Comparison of ENCODE assay signal across 14 cellular contexts in genomic region chr3:13049400-13049799, GRCh38. TPM values are rescaled to one million over a fixed set of nuclear protein-coding genes. Genes with fewer than 3 reads are reported as not detected.
DNase-seq lines count a peak whose midpoint lies in the region; ATAC-seq and TF ChIP-seq lines count a peak whose summit lies in the region.
"Had no signal": no experiment of that assay in that cellular context is flagged by ENCODE, and none has a peak within 500 bp of the region (broad histone marks: within the 10 kb centered on the region; RNA-seq: fewer than 3 reads in every experiment).

No MANE protein-coding gene starts in this region.

- CTCF ChIA-PET in SK-N-SH (lab: Yijun Ruan, JAX) = interaction anchor here (1.2 to 1.4 kb wide), 2 partner anchors 29 to 43 kb away, joined by 3 read pairs; no protein-coding TSS in a partner anchor

- TF ChIP-seq CTCF in SK-N-SH (IDR thresholded peaks at IDR 0.05) = no peak

- H3K27me3 Mint-ChIP-seq in activated T-helper 17 cell treated with anti-CD3 and anti-CD28 coated beads, Interleukin-2, amount 50 U/mL, for 72 hours = no peaks in the 10 kb centered on the region
- no peaks in the 10 kb centered on the region for H3K27me3 Mint-ChIP-seq in naive B cell
- no peaks in the 10 kb centered on the region for H3K27me3 Mint-ChIP-seq in stimulated activated naive B cell treated with anti-CD40 and anti-IgM and Interleukin-4, amounts not matched to agents 10 μg/mL and 1 μg/mL and 100 μg/mL, for 72 hours

- H3K36me3 Mint-ChIP-seq in activated T-helper 17 cell treated with anti-CD3 and anti-CD28 coated beads, Interleukin-2, amount 50 U/mL, for 72 hours (ENCODE audit: low read depth) = no peaks in the 10 kb centered on the region
- H3K36me3 Mint-ChIP-seq in naive B cell = peaks cover 0 to 6% of the 10 kb centered on the region in 2 donors
- H3K36me3 Mint-ChIP-seq in stimulated activated naive B cell treated with anti-CD40 and anti-IgM and Interleukin-4, amounts not matched to agents 10 μg/mL and 1 μg/mL and 100 μg/mL, for 72 hours = peaks cover 4 to 12% of the 10 kb centered on the region in 2 donors
- H3K36me3 Mint-ChIP-seq: CD4-positive, alpha-beta memory T cell had no signal

- H3K4me1 Mint-ChIP-seq in activated T-helper 17 cell treated with anti-CD3 and anti-CD28 coated beads, Interleukin-2, amount 50 U/mL, for 72 hours = peaks cover 5% of the 10 kb centered on the region
- H3K4me1 Mint-ChIP-seq in naive B cell = peaks cover 70 to 94% (median 86%) of the 10 kb centered on the region in 3 donors
- H3K4me1 Mint-ChIP-seq in stimulated activated naive B cell treated with anti-CD40 and anti-IgM and Interleukin-4, amounts not matched to agents 10 μg/mL and 1 μg/mL and 100 μg/mL, for 72 hours = peaks cover 68 to 90% of the 10 kb centered on the region in 2 donors

- TF ChIP-seq EP300 in SK-N-SH (IDR thresholded peaks at IDR 0.05; ENCODE audit: borderline replicate concordance in 1 of 2, low read depth in 1 of 2, low read length in 1 of 2) = no peak

- H3K4me1 ChIP-seq in SK-N-SH (ENCODE audit: control insufficient read depth in 1 of 2, insufficient read depth in 2 of 2, low read depth in 1 of 2, low read length in 1 of 2) = peaks cover 0 to 44% of the 10 kb centered on the region in 2 experiments; a peak in 1 of 4 replicates

- no peak overlapping the region for H3K4me3 ChIP-seq in SK-N-SH (ENCODE audit: low read depth in 2 of 2, low read length in 1 of 2)
- H3K4me3 ChIP-seq: GM23248 had no signal

- no peak for TF ChIP-seq RAD21 in SK-N-SH (IDR thresholded peaks at IDR 0.05; ENCODE audit: low read length)

- no peaks in the 10 kb centered on the region for H3K9me3 Mint-ChIP-seq in activated T-helper 17 cell treated with anti-CD3 and anti-CD28 coated beads, Interleukin-2, amount 50 U/mL, for 72 hours
- H3K9me3 Mint-ChIP-seq in naive B cell = no peaks in the 10 kb centered on the region
- no peaks in the 10 kb centered on the region for H3K9me3 Mint-ChIP-seq in stimulated activated naive B cell treated with anti-CD40 and anti-IgM and Interleukin-4, amounts not matched to agents 10 μg/mL and 1 μg/mL and 100 μg/mL, for 72 hours
- H3K9me3 Mint-ChIP-seq: CD4-positive, alpha-beta memory T cell had no signal

- H3K9me2 ChIP-seq in SK-N-SH = no peaks in the 10 kb centered on the region

- H3K4me2 ChIP-seq in SK-N-SH = no peak overlapping the region

- H3K36me3 ChIP-seq in SK-N-SH (replicated peaks in 1 of 2; ENCODE audit: control insufficient read depth in 1 of 2, insufficient read depth in 2 of 2, low read length in 1 of 2) = no peaks in the 10 kb centered on the region

- no peaks in the 10 kb centered on the region for H3K27me3 ChIP-seq in SK-N-SH (ENCODE audit: insufficient read depth)

- no peak for ATAC-seq in SK-N-SH treated with all-trans-retinoic acid at 6 μM for 48 hours
- no peak for ATAC-seq in activated T-helper 17 cell treated with anti-CD3 and anti-CD28 coated beads, Interleukin-2, amount 50 U/mL, for 72 hours (replicated peaks)
- no peak for ATAC-seq in naive B cell (ENCODE audit: low read depth in 2 of 2)
- no peak for ATAC-seq in stimulated activated naive B cell treated with anti-CD40 and anti-IgM and Interleukin-4, amounts not matched to agents 10 μg/mL and 1 μg/mL and 100 μg/mL, for 72 hours (replicated peaks)
- ATAC-seq in GM18511 (IDR thresholded peaks at IDR 0.05; ENCODE audit: unreplicated experiment) = no peak
- ATAC-seq in GM21619 (IDR thresholded peaks at IDR 0.05; ENCODE audit: unreplicated experiment) = no peak

- H3K4me3 Mint-ChIP-seq in activated T-helper 17 cell treated with anti-CD3 and anti-CD28 coated beads, Interleukin-2, amount 50 U/mL, for 72 hours = no peak overlapping the region
- peak overlapping the region in 5 of 8 donors; percentile 9 to 76 (median 60) for H3K4me3 Mint-ChIP-seq in naive B cell
- H3K4me3 Mint-ChIP-seq in stimulated activated naive B cell treated with anti-CD40 and anti-IgM and Interleukin-4, amounts not matched to agents 10 μg/mL and 1 μg/mL and 100 μg/mL, for 72 hours = no peak overlapping the region
- H3K4me3 Mint-ChIP-seq: CD4-positive, alpha-beta memory T cell had no signal

- no peaks in the 10 kb centered on the region for H3F3A ChIP-seq in SK-N-SH (replicated peaks; ENCODE audit: insufficient read depth)

- no peak for DNase-seq in SK-N-SH
- DNase-seq in naive B cell = no peak
- no peak for DNase-seq in stimulated activated naive B cell treated with anti-CD40 and anti-IgM and Interleukin-4, amounts not matched to agents 10 μg/mL and 1 μg/mL and 100 μg/mL, for 72 hours
- no peak for DNase-seq in stimulated activated naive CD4-positive, alpha-beta T cell treated with Interleukin-2 at 50 U/mL for 16 hours (lab: John Stamatoyannopoulos, UW)
- DNase-seq: CD4-positive, alpha-beta memory T cell; DMS79 treated with DMSO at 0.1 percent for 48 hours; GDM1; GM23248; H7 had no signal

- H3K27ac ChIP-seq in SK-N-SH (ENCODE audit: low read depth in 2 of 2, low read length in 1 of 2) = no peak overlapping the region
- H3K27ac ChIP-seq: 22Rv1, GM23248 had no signal

- H2AFZ ChIP-seq in SK-N-SH (ENCODE audit: low read depth) = no peak overlapping the region
- H2AFZ ChIP-seq: GM23248 had no signal

- H3K79me2 ChIP-seq in SK-N-SH (ENCODE audit: insufficient read depth) = no peaks in the 10 kb centered on the region

- H3K9me3 ChIP-seq in SK-N-SH = no peaks in the 10 kb centered on the region

- peak overlapping the region; percentile 2 for H3K27ac Mint-ChIP-seq in activated T-helper 17 cell treated with anti-CD3 and anti-CD28 coated beads, Interleukin-2, amount 50 U/mL, for 72 hours
- peak overlapping the region in 4 of 6 donors; percentile 72 to 93 (median 84) for H3K27ac Mint-ChIP-seq in naive B cell
- H3K27ac Mint-ChIP-seq in stimulated activated naive B cell treated with anti-CD40 and anti-IgM and Interleukin-4, amounts not matched to agents 10 μg/mL and 1 μg/mL and 100 μg/mL, for 72 hours = peak overlapping the region; percentile 85

- no peak overlapping the region for H3K9ac ChIP-seq in SK-N-SH
- H3K9ac ChIP-seq: GM23248 had no signal

- no peaks in the 10 kb centered on the region for H4K20me1 ChIP-seq in SK-N-SH (ENCODE audit: insufficient read depth)

- 81% methylated on average over 6 of the region's 6 CpGs for WGBS in SK-N-SH (ENCODE audit: low lambda C conversion rate)

- POLR2A ChIA-PET in SK-N-SH (lab: Yijun Ruan, JAX) = interaction anchor here (0.6 kb wide), 1 partner anchor 537 kb away, joined by 3 read pairs; no protein-coding TSS in a partner anchor

TF ChIP-seq in SK-N-SH treated with all-trans-retinoic acid at 6 μM for 48 hours, 23 proteins besides CTCF, POLR2A, EP300 and RAD21 (continues in another document):
- TF ChIP-seq POU6F1 (CRISPR knock-in tag; IDR thresholded peaks at IDR 0.05; ENCODE audit: borderline replicate concordance, low read depth) (no peak), BACH2 (CRISPR knock-in tag; IDR thresholded peaks at IDR 0.05; ENCODE audit: borderline replicate concordance) (no peak), ZFP3 (CRISPR knock-in tag; IDR thresholded peaks at IDR 0.05) (peak; percentile 85), GLIS3 (CRISPR knock-in tag; IDR thresholded peaks at IDR 0.05) (no peak), TOX (CRISPR knock-in tag; IDR thresholded peaks at IDR 0.05; ENCODE audit: borderline replicate concordance) (no peak), ARNTL (CRISPR knock-in tag; IDR thresholded peaks at IDR 0.05; ENCODE audit: borderline replicate concordance, low read depth) (no peak)

TF ChIP-seq in SK-N-SH, 30 proteins besides CTCF, POLR2A, EP300 and RAD21:
- TF ChIP-seq PBX3 (IDR thresholded peaks at IDR 0.05) (no peak), ZBTB33 (IDR thresholded peaks at IDR 0.05; ENCODE audit: borderline replicate concordance, low read depth) (no peak)

RNA-seq across cellular contexts. Expression of gene IQSEC1, which starts 23.8 kb away (rescaled TPM):
- polyA plus RNA-seq in SK-N-SH (2012; rRNA removed) (4.4 and 6.2 TPM in 2 replicates), naive B cell (ENCODE audit: low read depth in 6 of 6) (10 to 100 TPM; 14.6 to 73.4 (median 36.9) TPM)
- 4.2 and 5.9 TPM in 2 replicates for polyA plus RNA-seq in SK-N-SH (2012; cell fraction: cytosol; rRNA removed)
- polyA plus RNA-seq in SK-N-SH (2012; cell fraction: nucleus; rRNA removed) = 23.8 and 26.1 TPM in 2 replicates
- total RNA-seq in activated T-helper 17 cell treated with anti-CD3 and anti-CD28 coated beads, Interleukin-2, amount 50 U/mL, for 72 hours = 10 to 100 TPM; 38.0 to 62.9 TPM

Comparison
In these comparisons a context has a peak if more than half of its experiments do, and no peak if none do; other contexts are left out.
1. H3K27ac Mint-ChIP-seq: peak in every context shown above with its lines; median percentile 85 in stimulated activated naive B cell treated with anti-CD40 and anti-IgM and Interleukin-4, amounts not matched to agents 10 μg/mL and 1 μg/mL and 100 μg/mL, for 72 hours; 84 in naive B cell; 2 in activated T-helper 17 cell treated with anti-CD3 and anti-CD28 coated beads, Interleukin-2, amount 50 U/mL, for 72 hours.
2. H3K4me3 Mint-ChIP-seq: peak in naive B cell (5 of 8); none in activated T-helper 17 cell treated with anti-CD3 and anti-CD28 coated beads, Interleukin-2, amount 50 U/mL, for 72 hours (single experiment) and stimulated activated naive B cell treated with anti-CD40 and anti-IgM and Interleukin-4, amounts not matched to agents 10 μg/mL and 1 μg/mL and 100 μg/mL, for 72 hours (0 of 2).